11 cellular contexts compared by ENCODE assay signal in the genomic region with DNA sequence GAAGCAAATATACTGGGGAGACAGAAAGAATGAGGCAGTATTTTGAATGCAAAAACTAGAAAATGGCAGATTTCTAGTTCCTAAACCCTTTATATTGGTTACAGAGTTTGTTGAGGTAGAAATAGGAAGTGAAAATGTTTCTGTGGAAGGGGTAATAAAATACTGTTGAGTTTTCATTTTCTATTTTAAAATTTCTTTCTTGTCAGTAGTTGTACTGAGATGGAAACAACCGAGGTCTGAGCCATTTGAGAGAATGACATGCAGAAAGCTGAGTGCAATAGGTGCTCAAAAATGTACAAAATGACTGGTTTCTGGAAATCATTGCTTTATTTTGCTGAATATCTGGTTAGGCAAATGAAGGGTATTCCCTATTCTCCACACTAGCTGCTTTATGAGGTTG.
DNase-seq lines count a peak whose midpoint lies in the region; ATAC-seq lines count a peak whose summit lies in the region.
"Had no signal": no experiment of that assay in that cellular context is flagged by ENCODE, and none has a peak within 500 bp of the region (broad histone marks: within the 10 kb centered on the region; RNA-seq: fewer than 3 reads in every experiment).

No MANE protein-coding gene starts in this region.

- H3K4me3 Mint-ChIP-seq in stimulated activated naive B cell treated with anti-CD40 and anti-IgM and Interleukin-4, amounts not matched to agents 10 μg/mL and 1 μg/mL and 100 μg/mL, for 72 hours, result no peak overlapping the region
- H3K4me3 Mint-ChIP-seq: immature natural killer cell had no signal

- peak; percentile 96 for ATAC-seq in HG02588 (IDR thresholded peaks at IDR 0.05; ENCODE audit: unreplicated experiment)
- ATAC-seq in HG03196 (IDR thresholded peaks at IDR 0.05; ENCODE audit: unreplicated experiment), result peak; percentile 98
- peak; percentile 63 to 71 for ATAC-seq in stimulated activated naive B cell treated with anti-CD40 and anti-IgM and Interleukin-4, amounts not matched to agents 10 μg/mL and 1 μg/mL and 100 μg/mL, for 72 hours (replicated peaks)

- peaks cover 0 to 1% of the 10 kb centered on the region in 2 donors for H3K9me3 Mint-ChIP-seq in stimulated activated naive B cell treated with anti-CD40 and anti-IgM and Interleukin-4, amounts not matched to agents 10 μg/mL and 1 μg/mL and 100 μg/mL, for 72 hours

- H3K27me3 Mint-ChIP-seq in stimulated activated naive B cell treated with anti-CD40 and anti-IgM and Interleukin-4, amounts not matched to agents 10 μg/mL and 1 μg/mL and 100 μg/mL, for 72 hours, result no peaks in the 10 kb centered on the region

- peaks cover 0 to 2% of the 10 kb centered on the region in 2 donors for H3K4me1 Mint-ChIP-seq in stimulated activated naive B cell treated with anti-CD40 and anti-IgM and Interleukin-4, amounts not matched to agents 10 μg/mL and 1 μg/mL and 100 μg/mL, for 72 hours
- H3K4me1 Mint-ChIP-seq: immature natural killer cell had no signal

- H3K36me3 Mint-ChIP-seq in stimulated activated naive B cell treated with anti-CD40 and anti-IgM and Interleukin-4, amounts not matched to agents 10 μg/mL and 1 μg/mL and 100 μg/mL, for 72 hours, result no peaks in the 10 kb centered on the region

- DNase-seq in NOMO-1 treated with DMSO at 0.1 percent for 48 hours (lab: John Stamatoyannopoulos, UW; ENCODE audit: unreplicated experiment), result peak; percentile 38
- DNase-seq in NOMO-1 treated with dmso at 0.1 percent for 144 hours (lab: John Stamatoyannopoulos, UW; ENCODE audit: unreplicated experiment), result no peak
- DNase-seq in stimulated activated naive B cell treated with anti-CD40 and anti-IgM and Interleukin-4, amounts not matched to agents 10 μg/mL and 1 μg/mL and 100 μg/mL, for 72 hours, result no peak
- no peak for DNase-seq in DMS153 treated with DMSO at 0.1 percent for 48 hours (lab: John Stamatoyannopoulos, UW; ENCODE audit: unreplicated experiment)
- no peak for DNase-seq in RKO (ENCODE audit: low spot score)
- no peak for DNase-seq in NCI-H446 treated with DMSO at 0.1 percent for 48 hours (lab: John Stamatoyannopoulos, UW)
- DNase-seq: immature natural killer cell, NCI-H2107, uterus had no signal

- no peak overlapping the region for H3K27ac Mint-ChIP-seq in stimulated activated naive B cell treated with anti-CD40 and anti-IgM and Interleukin-4, amounts not matched to agents 10 μg/mL and 1 μg/mL and 100 μg/mL, for 72 hours
- H3K27ac Mint-ChIP-seq: immature natural killer cell had no signal
